8 cellular contexts compared by ENCODE assay signal in the genomic region with DNA sequence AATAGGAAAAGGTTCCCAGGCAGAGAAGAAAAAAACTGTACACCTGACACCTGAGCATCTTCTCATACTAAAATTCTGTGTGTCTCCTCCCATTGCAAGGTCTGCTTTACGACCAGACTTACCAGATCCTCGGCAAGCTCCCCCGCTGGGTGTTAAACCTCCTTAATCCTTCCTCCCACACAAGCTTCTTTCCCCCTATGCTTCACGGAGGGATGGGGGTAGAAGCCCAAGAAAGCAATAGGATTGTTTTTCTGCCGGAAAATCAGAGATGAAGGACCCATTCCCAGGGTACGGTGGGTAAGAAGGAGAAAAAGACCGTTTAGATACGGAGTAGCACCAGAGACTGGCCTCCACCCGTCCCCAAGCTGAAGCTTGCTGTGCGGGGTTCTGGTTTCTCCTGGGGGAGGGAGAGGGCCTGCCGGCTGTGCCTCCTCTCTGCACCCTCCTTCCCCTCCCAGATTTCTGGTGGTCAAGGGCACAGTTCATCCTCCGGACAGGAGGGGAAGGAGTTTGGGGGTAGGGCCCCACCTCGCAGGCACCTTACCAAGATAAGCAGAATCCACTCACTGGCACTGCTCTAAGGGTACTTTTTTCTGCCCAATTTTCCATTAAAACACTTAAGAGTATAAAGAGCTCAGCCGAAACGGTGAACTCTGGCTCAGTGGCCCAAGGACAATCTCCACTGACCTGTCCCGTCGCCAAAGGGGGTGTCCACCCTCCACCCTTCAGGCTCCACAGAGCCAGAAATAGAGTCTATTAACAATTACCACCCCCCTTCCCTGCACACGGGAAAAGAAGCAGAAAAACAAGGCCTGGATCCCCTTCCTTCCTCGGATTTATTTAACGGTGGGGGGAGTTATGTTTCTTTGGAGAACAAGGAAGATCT. TPM values are rescaled to one million over a fixed set of nuclear protein-coding genes. Genes with fewer than 3 reads are reported as not detected.
DNase-seq lines count a peak whose midpoint lies in the region; ATAC-seq and TF ChIP-seq lines count a peak whose summit lies in the region.

No MANE protein-coding gene starts in this region.

- peaks cover 80% of the 10 kb centered on the region for H3K36me3 Mint-ChIP-seq in Caco-2 (ENCODE audit: insufficient read depth, unreplicated experiment)
- peaks cover 5% of the 10 kb centered on the region for H3K36me3 Mint-ChIP-seq in IgD-negative memory B cell
- H3K36me3 Mint-ChIP-seq in type B pancreatic cell, result peaks cover 4% of the 10 kb centered on the region

- intact Hi-C loops in Caco-2 (cut with micrococcal nuclease; ENCODE audit: unreplicated experiment), result loop anchor here (1.0 kb wide), 1 partner anchor 159 kb away; the partner anchor contains the start of gene RANGAP1
- intact Hi-C loops in dorsolateral prefrontal cortex (cut with DNase I), result loop anchor here (1.0 to 5.0 kb wide), 4 partner anchors 27 to 72 kb away; no protein-coding TSS in a partner anchor

- H3K27me3 ChIP-seq in Caco-2 (replicated peaks; ENCODE audit: control insufficient read depth, insufficient read depth, low read length) (no peaks in the 10 kb centered on the region), dorsolateral prefrontal cortex (no peaks in the 10 kb centered on the region), mononuclear cell (ENCODE audit: insufficient read depth, low read length) (no peaks in the 10 kb centered on the region)

- peak overlapping the region; percentile 98 for H3K27ac Mint-ChIP-seq in Caco-2 (ENCODE audit: unreplicated experiment)
- peak overlapping the region; percentile 91 to 99 (median 99) for H3K27ac Mint-ChIP-seq in IgD-negative memory B cell
- peak overlapping the region; percentile 100 for H3K27ac Mint-ChIP-seq in type B pancreatic cell

- no peaks in the 10 kb centered on the region for H3K9me3 ChIP-seq in Caco-2
- H3K9me3 ChIP-seq in mononuclear cell (ENCODE audit: low read depth, low read length), result no peaks in the 10 kb centered on the region

- H3K4me3 Mint-ChIP-seq in Caco-2 (ENCODE audit: unreplicated experiment), result peak overlapping the region; percentile 99
- peak overlapping the region; percentile 80 to 97 (median 95) for H3K4me3 Mint-ChIP-seq in IgD-negative memory B cell
- H3K4me3 Mint-ChIP-seq in type B pancreatic cell, result peak overlapping the region; percentile 100

- no peak for DNase-seq in Caco-2
- peak; percentile 32 for DNase-seq in UCSD-AML1 (lab: John Stamatoyannopoulos, UW; ENCODE audit: unreplicated experiment)
- no peak for DNase-seq in dorsolateral prefrontal cortex
- no peak for DNase-seq in type B pancreatic cell (ENCODE audit: extremely low spot score, unreplicated experiment)
- DNase-seq in mucosa of gallbladder (ENCODE audit: low spot score), result no peak

- peak overlapping the region; percentile 97 to 100 (median 100) for H3K27ac ChIP-seq in dorsolateral prefrontal cortex

- no peaks in the 10 kb centered on the region for H3K9me3 Mint-ChIP-seq in Caco-2 (ENCODE audit: unreplicated experiment)
- H3K9me3 Mint-ChIP-seq in IgD-negative memory B cell, result peaks cover 0 to 2% (median 0%) of the 10 kb centered on the region in 3 donors
- H3K9me3 Mint-ChIP-seq in type B pancreatic cell, result no peaks in the 10 kb centered on the region

- BruUV-seq in Caco-2 (replicated peaks; lab: Mats Ljungman, UMichigan), result TSS peak; percentile 37

- no peak for ATAC-seq in HG02840 (IDR thresholded peaks at IDR 0.05; ENCODE audit: low FRiP score, unreplicated experiment)

- H3K36me3 ChIP-seq in Caco-2 (ENCODE audit: control insufficient read depth, insufficient read depth, low read length), result no peaks in the 10 kb centered on the region

- H3K4me3 ChIP-seq in Caco-2 (ENCODE audit: low read depth, low read length), result peak overlapping the region; percentile 93
- H3K4me3 ChIP-seq in dorsolateral prefrontal cortex, result peak overlapping the region; percentile 71 to 100 (median 98)
- H3K4me3 ChIP-seq in mononuclear cell (ENCODE audit: low read length), result peak overlapping the region; percentile 67

- CTCF ChIA-PET in Caco-2 (lab: Charles Lee), result interaction anchor here (0.6 to 1.5 kb wide), 6 partner anchors 9 to 443 kb away, joined by 3 to 8 read pairs (median 4); partner anchors contain the start of genes ACO2 and PHF5A

- POLR2A ChIA-PET in Caco-2 (lab: Charles Lee), result interaction anchor here (0.5 to 6.2 kb wide), 3 partner anchors 23 to 64 kb away, joined by 3 to 122 read pairs (median 3); partner anchors contain the start of genes ACO2, PHF5A and TEF

- TF ChIP-seq CTCF in Caco-2 (IDR thresholded peaks at IDR 0.05; ENCODE audit: insufficient read depth in 1 of 2, low read depth in 1 of 2, low read length in 1 of 2, severe bottlenecking in 1 of 2, unreplicated experiment in 1 of 2) (no peak), dorsolateral prefrontal cortex (IDR thresholded peaks at IDR 0.05 in 54 of 56, conservative IDR thresholded peaks at IDR 0.05 in 2 of 56; ENCODE audit: low read depth in 1 of 56, partially characterized antibody in 56 of 56) (no peak), type B pancreatic cell (conservative IDR thresholded peaks at IDR 0.05) (no peak)

- H3K4me1 ChIP-seq in Caco-2 (no peaks in the 10 kb centered on the region; the same call in 1 of the 2 replicates), mononuclear cell (ENCODE audit: insufficient read depth, low read length) (peaks cover 23% of the 10 kb centered on the region)

- H3K27me3 Mint-ChIP-seq in Caco-2 (ENCODE audit: insufficient read depth, unreplicated experiment) (no peaks in the 10 kb centered on the region), IgD-negative memory B cell (peaks cover 1% of the 10 kb centered on the region), type B pancreatic cell (no peaks in the 10 kb centered on the region)

- peaks cover 9% of the 10 kb centered on the region for H3K4me1 Mint-ChIP-seq in Caco-2 (ENCODE audit: low read depth, unreplicated experiment)
- H3K4me1 Mint-ChIP-seq in IgD-negative memory B cell, result peaks cover 28 to 34% (median 30%) of the 10 kb centered on the region in 3 donors
- peaks cover 26% of the 10 kb centered on the region for H3K4me1 Mint-ChIP-seq in type B pancreatic cell (ENCODE audit: unreplicated experiment)

RNA-seq across cellular contexts. Expression of gene TOB2, which starts 1.2 kb away (rescaled TPM):
- total RNA-seq in Caco-2 (2022) (49.0 and 52.5 TPM in 2 replicates), dorsolateral prefrontal cortex (100 to 1,000 TPM in 4 of 120 experiments, 10 to 100 TPM in 116; 33.6 to 113 (median 52.3) TPM), mononuclear cell (7.2 TPM), type B pancreatic cell (ENCODE audit: low replicate concordance) (47.4 and 54.5 TPM in 2 replicates), mucosa of gallbladder (131 TPM)
- 52.2 TPM for polyA plus RNA-seq in IgD-negative memory B cell

RNA-seq across cellular contexts. Expression of gene PHF5A, which starts 23.1 kb away (rescaled TPM):
- 75.4 and 78.6 TPM in 2 replicates for total RNA-seq in Caco-2 (2022)
- polyA plus RNA-seq in IgD-negative memory B cell, result 23.8 TPM
- total RNA-seq in dorsolateral prefrontal cortex, result 10 to 100 TPM; 10.3 to 36.8 (median 22.3) TPM
- total RNA-seq in mononuclear cell, result 55.4 TPM
- 38.2 and 54.8 TPM in 2 replicates for total RNA-seq in type B pancreatic cell (ENCODE audit: low replicate concordance)
- total RNA-seq in mucosa of gallbladder, result 29.1 TPM

RNA-seq across cellular contexts. Expression of gene ACO2, which starts 23.5 kb away (rescaled TPM):
- 90.5 and 95.5 TPM in 2 replicates for total RNA-seq in Caco-2 (2022)
- polyA plus RNA-seq in IgD-negative memory B cell, result 132 TPM
- total RNA-seq in dorsolateral prefrontal cortex, result 100 to 1,000 TPM; 173 to 339 (median 261) TPM
- 41.6 TPM for total RNA-seq in mononuclear cell
- 107 and 142 TPM in 2 replicates for total RNA-seq in type B pancreatic cell (ENCODE audit: low replicate concordance)
- 172 TPM for total RNA-seq in mucosa of gallbladder
